Comparison of ENCODE assay signal across 22 cellular contexts in genomic region chr6:48825501-48826317, GRCh38.
DNase-seq lines count a peak whose midpoint lies in the region; ATAC-seq, FAIRE-seq and TF ChIP-seq lines count a peak whose summit lies in the region.
"Had no signal": no experiment of that assay in that cellular context is flagged by ENCODE, and none has a peak within 500 bp of the region (broad histone marks: within the 10 kb centered on the region; RNA-seq: fewer than 3 reads in every experiment).

No MANE protein-coding gene starts in this region.

- no peaks in the 10 kb centered on the region for H3K79me2 ChIP-seq in astrocyte (ENCODE audit: insufficient read depth, low read length)

- 72 to 81% (median 78%) methylated on average over 4 of the region's 4 CpGs for WGBS in psoas muscle, 3 donors

- no peaks in the 10 kb centered on the region for H3K9me3 Mint-ChIP-seq in astrocyte (ENCODE audit: unreplicated experiment)

- H3K4me1 ChIP-seq in astrocyte (ENCODE audit: insufficient read depth, low read length) (peaks cover 23% of the 10 kb centered on the region), tibial artery (peaks cover 0 to 28% (median 4%) of the 10 kb centered on the region in 4 donors), psoas muscle (no peaks in the 10 kb centered on the region)
- H3K4me1 ChIP-seq: colonic mucosa, esophagus muscularis mucosa, left lung, uterus had no signal

- H3K9me3 ChIP-seq in astrocyte (ENCODE audit: insufficient read depth, low read depth, low read length) (no peaks in the 10 kb centered on the region), tibial artery (no peaks in the 10 kb centered on the region), psoas muscle (no peaks in the 10 kb centered on the region)
- H3K9me3 ChIP-seq: colonic mucosa, esophagus muscularis mucosa, left lung, uterus had no signal

- peak overlapping the region; percentile 79 for H3K9ac ChIP-seq in astrocyte (ENCODE audit: low read length)

- no peaks in the 10 kb centered on the region for H3K27me3 Mint-ChIP-seq in astrocyte (ENCODE audit: low read depth, unreplicated experiment)
- H3K27me3 Mint-ChIP-seq: naive B cell; progenitor cell of endocrine pancreas; stimulated activated naive CD8-positive, alpha-beta T cell treated with anti-CD3 and anti-CD28 coated beads, Interleukin-15, Interleukin-2, amounts not matched to agents 100 ng/mL and 50 ng/mL, for 24 hours had no signal

- H2AFZ ChIP-seq in astrocyte (ENCODE audit: low read depth, low read length), result no peak overlapping the region

- DNase-seq in AG04449 (ENCODE audit: low read depth, low spot score) (no peak), LHCN-M2 (ENCODE audit: low read depth) (peak; percentile 50), astrocyte (ENCODE audit: low read depth) (no peak), fibroblast of villous mesenchyme (ENCODE audit: low read depth) (peak; percentile 41), tibial artery (no peak), psoas muscle (no peak), epidermal melanocyte (ENCODE audit: insufficient read length, low spot score) (no peak)
- DNase-seq in activated effector memory CD4-positive, alpha-beta T cell treated with anti-CD3 and anti-CD28 coated beads, Interleukin-2, amount 50 U/mL, for 16 hours, result no peak
- DNase-seq: activated CD4-positive, alpha-beta T cell treated with anti-CD3 and anti-CD28 coated beads, Interleukin-2, amount 50 U/mL, for 48 hours; activated T-cell treated with anti-CD3 and anti-CD28 coated beads, Interleukin-2, amount 50 U/mL, for 48 hours; colonic mucosa; GDM1; hypothalamus; left lung; naive B cell; NCI-H1105 treated with DMSO at 0.1 percent for 48 hours; NCI-H345; uterus had no signal

- no peak overlapping the region for H3K4me3 Mint-ChIP-seq in astrocyte (ENCODE audit: unreplicated experiment)
- H3K4me3 Mint-ChIP-seq: naive B cell; stimulated activated naive CD8-positive, alpha-beta T cell treated with anti-CD3 and anti-CD28 coated beads, Interleukin-15, Interleukin-2, amounts not matched to agents 100 ng/mL and 50 ng/mL, for 24 hours had no signal

- POLR2A ChIA-PET in AG04449 (lab: Yijun Ruan, JAX), result interaction anchor here (1.3 kb wide), 1 partner anchor 7 kb away, joined by 4 read pairs; no protein-coding TSS in a partner anchor

- ATAC-seq in psoas muscle, result no peak

- H3K4me3 ChIP-seq in AG04449 (ENCODE audit: low read depth, low read length) (peak overlapping the region; percentile 28; the same call in 1 of the 2 replicates), astrocyte (ENCODE audit: insufficient read depth, low read depth, low read length) (peak overlapping the region; percentile 30), fibroblast of villous mesenchyme (ENCODE audit: low read depth, low read length) (peak overlapping the region; percentile 29), tibial artery (no peak overlapping the region), psoas muscle (no peak overlapping the region)
- H3K4me3 ChIP-seq: colonic mucosa, esophagus muscularis mucosa, left lung, uterus had no signal

- H4K20me1 ChIP-seq in astrocyte (ENCODE audit: insufficient read depth, low read length), result no peaks in the 10 kb centered on the region

- intact Hi-C loops in tibial artery (cut with DNase I; ENCODE audit: low total_unique reads) (no loop called here), psoas muscle (cut with DNase I) (no loop called here)

- no peaks in the 10 kb centered on the region for H3K36me3 Mint-ChIP-seq in astrocyte (ENCODE audit: low read depth, unreplicated experiment)
- H3K36me3 Mint-ChIP-seq: naive B cell had no signal

- peak overlapping the region; percentile 95 for H3K27ac ChIP-seq in astrocyte (ENCODE audit: low read depth, low read length)
- H3K27ac ChIP-seq in tibial artery, result peak overlapping the region in 1 of 2 donors; percentile 58
- H3K27ac ChIP-seq in psoas muscle, result no peak overlapping the region
- H3K27ac ChIP-seq: esophagus muscularis mucosa, left lung, uterus had no signal

- CTCF ChIA-PET in AG04449 (lab: Yijun Ruan, JAX), result no interaction called here

- peak overlapping the region; percentile 95 for H3K27ac Mint-ChIP-seq in astrocyte (ENCODE audit: unreplicated experiment)
- H3K27ac Mint-ChIP-seq: naive B cell; progenitor cell of endocrine pancreas; stimulated activated naive CD8-positive, alpha-beta T cell treated with anti-CD3 and anti-CD28 coated beads, Interleukin-15, Interleukin-2, amounts not matched to agents 100 ng/mL and 50 ng/mL, for 24 hours had no signal

- H3K4me1 Mint-ChIP-seq in astrocyte (ENCODE audit: low read depth, unreplicated experiment), result peaks cover 19% of the 10 kb centered on the region
- H3K4me1 Mint-ChIP-seq: naive B cell had no signal

- peak overlapping the region; percentile 71 for H3K4me2 ChIP-seq in astrocyte (ENCODE audit: low read length)

- no peak for TF ChIP-seq CTCF in AG04449 (IDR thresholded peaks at IDR 0.05; ENCODE audit: insufficient read depth, low read length, missing control alignments)
- TF ChIP-seq CTCF in astrocyte (IDR thresholded peaks at IDR 0.05; ENCODE audit: insufficient read depth, low read depth, low read length), result no peak
- no peak for TF ChIP-seq CTCF in fibroblast of villous mesenchyme (IDR thresholded peaks at IDR 0.05; ENCODE audit: insufficient read depth, low read depth, low read length)
- no peak for TF ChIP-seq CTCF in tibial artery (IDR thresholded peaks at IDR 0.05)
- no peak for TF ChIP-seq CTCF in psoas muscle (IDR thresholded peaks at IDR 0.05)

- H3K36me3 ChIP-seq in astrocyte (ENCODE audit: insufficient read depth, low read length) (no peaks in the 10 kb centered on the region), tibial artery (no peaks in the 10 kb centered on the region), psoas muscle (ENCODE audit: insufficient read depth in 1 of 2, low read depth in 1 of 2) (no peaks in the 10 kb centered on the region)
- H3K36me3 ChIP-seq: colonic mucosa, esophagus muscularis mucosa, left lung, uterus had no signal

- FAIRE-seq in astrocyte (lab: Jason Lieb, UNC), result no peak
- FAIRE-seq: GM12892 had no signal

- H3K27me3 ChIP-seq in astrocyte (ENCODE audit: insufficient read depth, low read length) (no peaks in the 10 kb centered on the region), tibial artery (no peaks in the 10 kb centered on the region), psoas muscle (ENCODE audit: insufficient read depth in 3 of 3, low read length in 2 of 3) (no peaks in the 10 kb centered on the region)
- H3K27me3 ChIP-seq: colonic mucosa, esophagus muscularis mucosa, left lung, uterus had no signal

Comparison
In these comparisons a context has a peak if more than half of its experiments do, and no peak if none do; other contexts are left out.
1. DNase-seq: peak in LHCN-M2 (single experiment) and fibroblast of villous mesenchyme (single experiment); none in AG04449 (single experiment), astrocyte (single experiment), activated effector memory CD4-positive, alpha-beta T cell treated with anti-CD3 and anti-CD28 coated beads, Interleukin-2, amount 50 U/mL, for 16 hours (single experiment), tibial artery (0 of 2), psoas muscle (0 of 2) and epidermal melanocyte (single experiment).
2. H3K4me3 ChIP-seq: peak in AG04449 (single experiment), astrocyte (single experiment) and fibroblast of villous mesenchyme (single experiment); none in tibial artery (0 of 2) and psoas muscle (single experiment).